ENCODE assay signal across 10 cellular contexts in genomic region chr5:141508440-141508807, GRCh38. TPM values are rescaled to one million over a fixed set of nuclear protein-coding genes. Genes with fewer than 3 reads are reported as not detected.
A peak's percentile ranks its signal among the peaks of the same experiment; 100 is the strongest.
DNase-seq lines count a peak whose midpoint lies in the region; ATAC-seq and TF ChIP-seq lines count a peak whose summit lies in the region.
"Had no signal": no experiment of that assay in that cellular context is flagged by ENCODE, and none has a peak within 500 bp of the region (broad histone marks: within the 10 kb centered on the region; RNA-seq: fewer than 3 reads in every experiment).

No MANE protein-coding gene starts in this region.

- H3K14ac ChIP-seq in trophoblast cell (ENCODE audit: low read length): peak overlapping the region; percentile 95

- no peak overlapping the region for H2AFZ ChIP-seq in fibroblast of lung (ENCODE audit: low read length)
- peak overlapping the region; percentile 24 for H2AFZ ChIP-seq in trophoblast cell (ENCODE audit: insufficient read depth, low read length, poor library complexity)

- H3K79me2 ChIP-seq in DOHH2 (ENCODE audit: control insufficient read depth, low read length) (peaks cover 47% of the 10 kb centered on the region), fibroblast of lung (ENCODE audit: control insufficient read depth, insufficient read depth, low read length) (peaks cover 1% of the 10 kb centered on the region), trophoblast cell (ENCODE audit: control insufficient read depth, insufficient read depth, low read length, poor library complexity) (peaks cover 12% of the 10 kb centered on the region)

- H4K20me1 ChIP-seq in DOHH2 (ENCODE audit: control insufficient read depth, insufficient read depth, low read depth, low read length): no peaks in the 10 kb centered on the region
- no peaks in the 10 kb centered on the region for H4K20me1 ChIP-seq in fibroblast of lung (ENCODE audit: control insufficient read depth, extremely low read depth, insufficient read depth, low read length)

- no peaks in the 10 kb centered on the region for H3K9me2 ChIP-seq in DOHH2 (replicated peaks; ENCODE audit: control insufficient read depth, low read length)

- H4K91ac ChIP-seq in trophoblast cell (ENCODE audit: low read depth, low read length): peak overlapping the region; percentile 96

- no peak overlapping the region for H3K23ac ChIP-seq in trophoblast cell (ENCODE audit: low read length)

- H4K12ac ChIP-seq in trophoblast cell (ENCODE audit: low read depth, low read length): peak overlapping the region; percentile 84

- peak overlapping the region; percentile 29 for H3K9ac ChIP-seq in fibroblast of lung (ENCODE audit: insufficient read depth, low read length)
- no peak overlapping the region for H3K9ac ChIP-seq in trophoblast cell (ENCODE audit: low read length)

- peak overlapping the region; percentile 97 for H2BK120ac ChIP-seq in trophoblast cell (ENCODE audit: insufficient read depth, low read length, poor library complexity)

- H3K27me3 ChIP-seq in DOHH2 (ENCODE audit: control insufficient read depth, low read length): no peaks in the 10 kb centered on the region
- no peaks in the 10 kb centered on the region for H3K27me3 ChIP-seq in RWPE2 (ENCODE audit: insufficient read depth, poor library complexity, severe bottlenecking)
- no peaks in the 10 kb centered on the region for H3K27me3 ChIP-seq in fibroblast of lung (ENCODE audit: control insufficient read depth, insufficient read depth, low read length)
- no peaks in the 10 kb centered on the region for H3K27me3 ChIP-seq in trophoblast cell (ENCODE audit: insufficient read depth, low read length)

- peak overlapping the region; percentile 86 for H4K8ac ChIP-seq in trophoblast cell (ENCODE audit: low read depth, low read length)

- no peaks in the 10 kb centered on the region for H3K9me3 ChIP-seq in DOHH2 (ENCODE audit: control insufficient read depth, insufficient read depth, low read length)
- H3K9me3 ChIP-seq in RWPE2 (ENCODE audit: severe bottlenecking): no peaks in the 10 kb centered on the region
- no peaks in the 10 kb centered on the region for H3K9me3 ChIP-seq in fibroblast of lung (ENCODE audit: control insufficient read depth, insufficient read depth, low read depth, low read length)
- no peaks in the 10 kb centered on the region for H3K9me3 ChIP-seq in trophoblast cell (ENCODE audit: insufficient read depth, low read depth, low read length)

- DNase-seq in RWPE2 (ENCODE audit: low spot score) (no peak), fibroblast of lung (ENCODE audit: low read depth in 2 of 2) (peak in 1 of 2 donors; percentile 44), trophoblast cell (no peak)
- no peak for DNase-seq in activated CD4-positive, alpha-beta T cell treated with anti-CD3 and anti-CD28 coated beads for 4 hours
- DNase-seq in activated CD4-positive, alpha-beta T cell treated with anti-CD3 and anti-CD28 coated beads, Interleukin-2, amount 50 U/mL, for 4 hours: no peak
- DNase-seq: NCI-H2029 treated with DMSO at 0.1 percent for 48 hours had no signal

- peak overlapping the region; percentile 79 for H3K4me3 ChIP-seq in DOHH2 (ENCODE audit: low read length)
- H3K4me3 ChIP-seq in RWPE2 (ENCODE audit: severe bottlenecking): no peak overlapping the region
- H3K4me3 ChIP-seq in fibroblast of lung (replicated peaks in 1 of 4; ENCODE audit: control extremely low read depth in 1 of 4, insufficient read depth in 1 of 4, low read depth in 3 of 4, low read length in 4 of 4): peak overlapping the region in 3 of 4 experiments; percentile 3 to 52 (median 42)
- H3K4me3 ChIP-seq in trophoblast cell (ENCODE audit: low read depth, low read length): no peak overlapping the region

- no peak for ATAC-seq in RWPE2 (ENCODE audit: low read depth)
- no peak for ATAC-seq in HG02852 (IDR thresholded peaks at IDR 0.05; ENCODE audit: unreplicated experiment)
- no peak for ATAC-seq in GM19463 (IDR thresholded peaks at IDR 0.05; ENCODE audit: unreplicated experiment)
- ATAC-seq: HCT116 had no signal

- H3K79me1 ChIP-seq in trophoblast cell (ENCODE audit: low read length): peaks cover 49% of the 10 kb centered on the region

- H3K36me3 ChIP-seq in DOHH2 (ENCODE audit: control insufficient read depth, low read length) (peaks cover 83% of the 10 kb centered on the region), RWPE2 (ENCODE audit: low read depth) (peaks cover 14% of the 10 kb centered on the region), fibroblast of lung (ENCODE audit: control insufficient read depth, insufficient read depth, low read length) (peaks cover 22% of the 10 kb centered on the region), trophoblast cell (ENCODE audit: control insufficient read depth in 1 of 2, insufficient read depth in 2 of 2, low read length in 2 of 2) (peaks cover 28 to 38% of the 10 kb centered on the region in 2 experiments)

- peak overlapping the region; percentile 82 for H3K18ac ChIP-seq in trophoblast cell (ENCODE audit: low read length)

- H2AK5ac ChIP-seq in trophoblast cell (ENCODE audit: low read length): peak overlapping the region; percentile 95

- WGBS in trophoblast cell (ENCODE audit: extremely low coverage, insufficient coverage, insufficient read length): no CpG with 5 or more reads among the region's 9 CpGs

- H2BK5ac ChIP-seq in trophoblast cell (ENCODE audit: low read depth, low read length, poor library complexity): peak overlapping the region; percentile 90

- H3K4ac ChIP-seq in trophoblast cell (ENCODE audit: low read depth, low read length): peak overlapping the region; percentile 76

- H3K4me2 ChIP-seq in DOHH2 (ENCODE audit: low read length): peak overlapping the region; percentile 97
- H3K4me2 ChIP-seq in fibroblast of lung (ENCODE audit: extremely low read depth, insufficient read depth, low read length): peak overlapping the region; percentile 83
- peak overlapping the region; percentile 25 for H3K4me2 ChIP-seq in trophoblast cell (ENCODE audit: low read length)

- peak overlapping the region; percentile 100 for H3K27ac ChIP-seq in DOHH2 (ENCODE audit: low read depth, low read length)
- peak overlapping the region; percentile 88 for H3K27ac ChIP-seq in RWPE2 (ENCODE audit: poor library complexity, severe bottlenecking)
- H3K27ac ChIP-seq in fibroblast of lung (ENCODE audit: insufficient read depth, low read length): peak overlapping the region; percentile 80
- peak overlapping the region; percentile 98 for H3K27ac ChIP-seq in trophoblast cell (ENCODE audit: low read depth, low read length)

- peak overlapping the region; percentile 72 for H2BK12ac ChIP-seq in trophoblast cell (ENCODE audit: low read length)

- TF ChIP-seq CTCF in DOHH2 (IDR thresholded peaks at IDR 0.05; ENCODE audit: low read depth, low read length, poor library complexity, severe bottlenecking): no peak
- TF ChIP-seq CTCF in RWPE2 (IDR thresholded peaks at IDR 0.05; ENCODE audit: poor library complexity, severe bottlenecking): no peak
- no peak for TF ChIP-seq CTCF in fibroblast of lung (conservative IDR thresholded peaks at IDR 0.05 in 1 of 2, IDR thresholded peaks at IDR 0.05 in 1 of 2; ENCODE audit: low read depth in 1 of 2, low read length in 2 of 2)

- H3F3A ChIP-seq in DOHH2 (ENCODE audit: control insufficient read depth, insufficient read depth): peaks cover 55% of the 10 kb centered on the region

- H3K4me1 ChIP-seq in DOHH2 (ENCODE audit: control insufficient read depth, low read length): peaks cover 100% of the 10 kb centered on the region
- H3K4me1 ChIP-seq in RWPE2 (ENCODE audit: insufficient read depth, poor library complexity, severe bottlenecking): peaks cover 25% of the 10 kb centered on the region
- H3K4me1 ChIP-seq in fibroblast of lung (ENCODE audit: control insufficient read depth, extremely low read depth, insufficient read depth, low read length): peaks cover 39% of the 10 kb centered on the region
- peaks cover 43 to 47% of the 10 kb centered on the region in 2 experiments for H3K4me1 ChIP-seq in trophoblast cell (ENCODE audit: control insufficient read depth in 1 of 2, insufficient read depth in 2 of 2, low read length in 2 of 2)

RNA-seq across cellular contexts. Expression of gene PCDHGC5, which starts 19.5 kb away (rescaled TPM):
- total RNA-seq in fibroblast of lung: 1.3 and 2.6 TPM in 2 replicates
- 0.97 and 1.1 TPM in 2 replicates for polyA plus RNA-seq in fibroblast of lung
- polyA plus RNA-seq in fibroblast of lung (2012): 0.82 and 1.0 TPM in 2 replicates
- 5.9 and 6.7 TPM in 2 replicates for polyA minus RNA-seq in fibroblast of lung (ENCODE audit: low replicate concordance)
- polyA plus RNA-seq in trophoblast cell (2013): 0.85 and 0.88 TPM in 2 replicates

RNA-seq across cellular contexts. Expression of gene PCDHGC4, which starts 23.6 kb away (rescaled TPM):
- total RNA-seq in fibroblast of lung: 1.5 and 3.0 TPM in 2 replicates
- 0.48 and 0.76 TPM in 2 replicates for polyA plus RNA-seq in fibroblast of lung
- polyA plus RNA-seq in fibroblast of lung (2012): 0.41 and 0.48 TPM in 2 replicates
- 5.7 and 7.8 TPM in 2 replicates for polyA minus RNA-seq in fibroblast of lung (ENCODE audit: low replicate concordance)
- polyA plus RNA-seq in trophoblast cell (2013): 2.5 and 3.3 TPM in 2 replicates

RNA-seq across cellular contexts. Expression of gene PCDHGC3, which starts 32.7 kb away (rescaled TPM):
- total RNA-seq in fibroblast of lung: 59.0 and 63.4 TPM in 2 replicates
- 106 and 109 TPM in 2 replicates for polyA plus RNA-seq in fibroblast of lung
- 155 and 185 TPM in 2 replicates for polyA plus RNA-seq in fibroblast of lung (2012)
- 188 and 308 TPM in 2 replicates for polyA minus RNA-seq in fibroblast of lung (ENCODE audit: low replicate concordance)
- polyA plus RNA-seq in trophoblast cell (2013): 129 and 131 TPM in 2 replicates

Comparison
In these comparisons a context has a peak if more than half of its experiments do, and no peak if none do; other contexts are left out.
1. H3K4me2 ChIP-seq: peak in every context shown above with its lines; median percentile 97 in DOHH2; 83 in fibroblast of lung; 25 in trophoblast cell.
2. H3K4me3 ChIP-seq: peak in DOHH2 (single experiment) and fibroblast of lung (3 of 4); none in RWPE2 (single experiment) and trophoblast cell (single experiment).
3. Peak in every context shown above with its lines, with median percentiles within 50 percentile points of each other: H3K27ac ChIP-seq.